9 cellular contexts compared by ENCODE assay signal in the genomic region with DNA sequence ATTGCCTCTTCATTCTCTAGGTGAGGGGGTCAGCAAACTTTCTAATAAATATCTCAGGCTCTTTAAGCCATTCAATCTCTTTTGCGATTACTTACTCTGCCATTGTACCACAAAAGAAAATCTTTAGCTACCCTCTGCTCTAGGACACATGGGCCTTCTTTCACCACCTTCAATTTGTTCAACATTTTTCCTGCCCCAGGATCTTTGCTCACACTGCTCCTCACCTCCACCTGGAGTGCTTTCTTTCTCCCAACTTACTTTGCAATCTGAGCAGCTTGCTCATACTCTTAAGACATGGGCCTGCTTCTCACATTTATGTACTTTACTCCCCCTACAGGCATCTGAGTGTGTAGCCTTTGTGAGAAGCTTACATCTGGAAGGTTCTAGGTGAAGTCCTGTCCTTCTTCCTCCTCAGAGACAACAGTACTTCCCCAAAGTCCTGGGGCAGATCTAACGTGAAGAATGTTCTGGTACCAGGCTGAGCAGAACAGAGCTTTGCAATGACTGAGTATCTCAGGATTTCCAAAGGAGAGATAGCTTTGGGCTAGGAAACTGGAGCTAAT. TPM values are rescaled to one million over a fixed set of nuclear protein-coding genes. Genes with fewer than 3 reads are reported as not detected.
DNase-seq lines count a peak whose midpoint lies in the region; ATAC-seq, FAIRE-seq and TF ChIP-seq lines count a peak whose summit lies in the region.
"Had no signal": no experiment of that assay in that cellular context is flagged by ENCODE, and none has a peak within 500 bp of the region (broad histone marks: within the 10 kb centered on the region; RNA-seq: fewer than 3 reads in every experiment).

No MANE protein-coding gene starts in this region.

- no peak for FAIRE-seq in pancreas (lab: Jason Lieb, UNC)

- in situ Hi-C loops in GM13977 (cut with MboI; ENCODE audit: low pct_unique_long_range_greater_than_20kb, low sequenced_read_pairs, unreplicated experiment): no loop called here

- no peak overlapping the region for H3K27ac Mint-ChIP-seq in effector memory CD8-positive, alpha-beta T cell
- H3K27ac Mint-ChIP-seq: IgD-negative memory B cell had no signal

- no peaks in the 10 kb centered on the region for H3K27me3 ChIP-seq in pancreas

- intact Hi-C loops in pancreas (cut with DNase I): no loop called here

- no peaks in the 10 kb centered on the region for H3K9me3 Mint-ChIP-seq in effector memory CD8-positive, alpha-beta T cell

- no peak overlapping the region for H3K4me3 ChIP-seq in pancreas

- no peaks in the 10 kb centered on the region for H3K27me3 Mint-ChIP-seq in effector memory CD8-positive, alpha-beta T cell
- H3K27me3 Mint-ChIP-seq: IgD-negative memory B cell had no signal

- no peak overlapping the region for H3K4me3 Mint-ChIP-seq in effector memory CD8-positive, alpha-beta T cell
- H3K4me3 Mint-ChIP-seq: IgD-negative memory B cell had no signal

- peak; percentile 86 for ATAC-seq in HG02759 (IDR thresholded peaks at IDR 0.05; ENCODE audit: unreplicated experiment)
- peak; percentile 52 for ATAC-seq in effector memory CD8-positive, alpha-beta T cell (replicated peaks)
- peak; percentile 70 to 99 (median 86) for ATAC-seq in pancreas

- DNase-seq in AG08396 (ENCODE audit: low spot score): peak; percentile 50
- peak; percentile 40 for DNase-seq in GM13977 (ENCODE audit: low spot score)
- peak; percentile 53 for DNase-seq in NOMO-1 treated with DMSO at 0.1 percent for 48 hours (lab: John Stamatoyannopoulos, UW; ENCODE audit: unreplicated experiment)
- DNase-seq in effector memory CD8-positive, alpha-beta T cell: peak in 1 of 3 experiments; percentile 3
- DNase-seq in pancreas: peak in 3 of 6 donors; percentile 6 to 31 (median 24)
- DNase-seq in DMS79 treated with DMSO at 0.1 percent for 48 hours (lab: John Stamatoyannopoulos, UW): no peak
- DNase-seq in DMS114 treated with DMSO at 0.1 percent for 48 hours (lab: John Stamatoyannopoulos, UW; ENCODE audit: unreplicated experiment): no peak

- peak; percentile 55 for TF ChIP-seq CTCF in GM13977 (IDR thresholded peaks at IDR 0.05; ENCODE audit: extremely low read depth, insufficient read depth, missing control alignments)
- TF ChIP-seq CTCF in pancreas (IDR thresholded peaks at IDR 0.05): peak in 2 of 4 donors; percentile 27 to 34

- no peaks in the 10 kb centered on the region for H3K36me3 ChIP-seq in pancreas

- H3K9me3 ChIP-seq in pancreas: no peaks in the 10 kb centered on the region

- WGBS in pancreas, 2 donors: 57 to 62% methylated on average over 2 of the region's 2 CpGs

- H3K4me1 Mint-ChIP-seq in effector memory CD8-positive, alpha-beta T cell (ENCODE audit: low read depth in 2 of 2): no peaks in the 10 kb centered on the region
- H3K4me1 Mint-ChIP-seq: IgD-negative memory B cell had no signal

- no peaks in the 10 kb centered on the region for H3K36me3 Mint-ChIP-seq in effector memory CD8-positive, alpha-beta T cell (ENCODE audit: insufficient read depth)
- H3K36me3 Mint-ChIP-seq: IgD-negative memory B cell had no signal

- H3K4me1 ChIP-seq in pancreas: no peaks in the 10 kb centered on the region

- no peak overlapping the region for H3K27ac ChIP-seq in pancreas

RNA-seq across cellular contexts. Expression of gene PRDM5, which starts 55.0 kb away (rescaled TPM):
- total RNA-seq in pancreas: 10 to 100 TPM in 3 of 6 donors, 1 to 10 TPM in 3; 8.9 to 13.2 (median 10.1) TPM
- polyA plus RNA-seq in pancreas: 1 to 10 TPM; 2.7 to 4.3 TPM
- polyA plus RNA-seq: IgD-negative memory B cell had no signal

Comparison
In these comparisons a context has a peak if more than half of its experiments do, and no peak if none do; other contexts are left out.
1. DNase-seq: peak in AG08396 (single experiment), GM13977 (single experiment) and NOMO-1 treated with DMSO at 0.1 percent for 48 hours (single experiment); none in DMS79 treated with DMSO at 0.1 percent for 48 hours (single experiment) and DMS114 treated with DMSO at 0.1 percent for 48 hours (single experiment).
2. Peak in every context shown above with its lines, with median percentiles within 50 percentile points of each other: ATAC-seq.